8 cellular contexts compared by ENCODE assay signal in the genomic region with DNA sequence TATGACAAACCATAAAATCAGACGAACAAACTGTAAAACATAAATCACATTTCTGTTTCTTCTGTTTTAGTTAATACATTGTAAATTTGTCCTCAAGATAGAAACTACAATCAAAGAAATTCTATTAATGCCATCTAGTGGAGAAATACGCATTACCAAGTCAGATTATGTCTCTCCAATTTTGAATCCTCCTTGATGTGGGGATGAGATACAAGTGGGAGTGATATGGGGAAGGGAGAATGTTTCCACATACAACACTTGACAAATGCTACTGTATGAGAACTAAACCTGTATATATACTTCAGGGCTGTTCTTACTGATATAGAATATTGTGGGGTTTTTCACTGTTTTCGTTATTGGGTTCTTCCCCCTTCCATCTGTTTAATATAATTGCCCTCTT. TPM values are rescaled to one million over a fixed set of nuclear protein-coding genes. Genes with fewer than 3 reads are reported as not detected.
DNase-seq lines count a peak whose midpoint lies in the region; ATAC-seq and TF ChIP-seq lines count a peak whose summit lies in the region.

No MANE protein-coding gene starts in this region.

- no peaks in the 10 kb centered on the region for H3K9me3 ChIP-seq in suprapubic skin

- TF ChIP-seq POLR2A in suprapubic skin (IDR thresholded peaks at IDR 0.05) = no peak

- no peaks in the 10 kb centered on the region for H3K36me3 ChIP-seq in suprapubic skin

- H3K4me3 Mint-ChIP-seq in stimulated activated memory B cell treated with anti-CD40 and anti-IgM and Interleukin-4, amounts not matched to agents 10 μg/mL and 1 μg/mL and 100 μg/mL, for 72 hours = no peak overlapping the region
- no peak overlapping the region for H3K4me3 Mint-ChIP-seq in activated T-helper 2 cell treated with anti-CD3 and anti-CD28 coated beads, Interferon-gamma antibody, Interleukin-2, Interleukin-4, amounts not matched to agents 10 μg/mL and 5 μg/mL and 100 μg/mL, durations not matched to agents 14 hours and 24 hours and 36 hours (ENCODE audit: low read depth)

- TF ChIP-seq CTCF in GM12872 (IDR thresholded peaks at IDR 0.05; ENCODE audit: insufficient read depth, low read depth, low read length) (0 out of 3 replicates have a peak, but pooled peaks have one; percentile 23), epithelial cell of proximal tubule (conservative IDR thresholded peaks at IDR 0.05; ENCODE audit: low read depth, low read length) (peak; percentile 51), suprapubic skin (IDR thresholded peaks at IDR 0.05) (peak; percentile 7 to 19)

- peak; percentile 6 for DNase-seq in A172 (ENCODE audit: low spot score)
- peak; percentile 33 to 55 for DNase-seq in NCI-H526 (lab: John Stamatoyannopoulos, UW)
- DNase-seq in epithelial cell of proximal tubule (ENCODE audit: low read depth) = no peak
- no peak for DNase-seq in suprapubic skin (ENCODE audit: low spot score in 2 of 2)
- DNase-seq in activated T-helper 2 cell treated with anti-CD3 and anti-CD28 coated beads, Interferon-gamma antibody, Interleukin-2, Interleukin-4, amounts not matched to agents 10 μg/mL and 5 μg/mL and 100 μg/mL, durations not matched to agents 14 hours and 24 hours and 36 hours (ENCODE audit: low spot score) = no peak

- H3K9me3 Mint-ChIP-seq in stimulated activated memory B cell treated with anti-CD40 and anti-IgM and Interleukin-4, amounts not matched to agents 10 μg/mL and 1 μg/mL and 100 μg/mL, for 72 hours = no peaks in the 10 kb centered on the region
- H3K9me3 Mint-ChIP-seq in activated T-helper 2 cell treated with anti-CD3 and anti-CD28 coated beads, Interferon-gamma antibody, Interleukin-2, Interleukin-4, amounts not matched to agents 10 μg/mL and 5 μg/mL and 100 μg/mL, durations not matched to agents 14 hours and 24 hours and 36 hours = no peaks in the 10 kb centered on the region

- 32% methylated on average over 3 of the region's 3 CpGs for WGBS in suprapubic skin

- H3K36me3 Mint-ChIP-seq in stimulated activated memory B cell treated with anti-CD40 and anti-IgM and Interleukin-4, amounts not matched to agents 10 μg/mL and 1 μg/mL and 100 μg/mL, for 72 hours = no peaks in the 10 kb centered on the region
- no peaks in the 10 kb centered on the region for H3K36me3 Mint-ChIP-seq in activated T-helper 2 cell treated with anti-CD3 and anti-CD28 coated beads, Interferon-gamma antibody, Interleukin-2, Interleukin-4, amounts not matched to agents 10 μg/mL and 5 μg/mL and 100 μg/mL, durations not matched to agents 14 hours and 24 hours and 36 hours (ENCODE audit: low read depth)

- H3K27ac Mint-ChIP-seq in stimulated activated memory B cell treated with anti-CD40 and anti-IgM and Interleukin-4, amounts not matched to agents 10 μg/mL and 1 μg/mL and 100 μg/mL, for 72 hours = no peak overlapping the region
- H3K27ac Mint-ChIP-seq in activated T-helper 2 cell treated with anti-CD3 and anti-CD28 coated beads, Interferon-gamma antibody, Interleukin-2, Interleukin-4, amounts not matched to agents 10 μg/mL and 5 μg/mL and 100 μg/mL, durations not matched to agents 14 hours and 24 hours and 36 hours = no peak overlapping the region

- ATAC-seq in HG03159 (IDR thresholded peaks at IDR 0.05; ENCODE audit: unreplicated experiment) = no peak
- no peak for ATAC-seq in stimulated activated memory B cell treated with anti-CD40 and anti-IgM and Interleukin-4, amounts not matched to agents 10 μg/mL and 1 μg/mL and 100 μg/mL, for 72 hours

- H3K27me3 Mint-ChIP-seq in stimulated activated memory B cell treated with anti-CD40 and anti-IgM and Interleukin-4, amounts not matched to agents 10 μg/mL and 1 μg/mL and 100 μg/mL, for 72 hours = peaks cover 70% of the 10 kb centered on the region
- peaks cover 60% of the 10 kb centered on the region for H3K27me3 Mint-ChIP-seq in activated T-helper 2 cell treated with anti-CD3 and anti-CD28 coated beads, Interferon-gamma antibody, Interleukin-2, Interleukin-4, amounts not matched to agents 10 μg/mL and 5 μg/mL and 100 μg/mL, durations not matched to agents 14 hours and 24 hours and 36 hours (ENCODE audit: low read depth)

- no peak overlapping the region for H3K27ac ChIP-seq in suprapubic skin

- no peaks in the 10 kb centered on the region for H3K4me1 ChIP-seq in suprapubic skin

- intact Hi-C loops in activated T-helper 2 cell treated with anti-CD3 and anti-CD28 coated beads, Interferon-gamma antibody, Interleukin-2, Interleukin-4, amounts not matched to agents 10 μg/mL and 5 μg/mL and 100 μg/mL, durations not matched to agents 14 hours and 24 hours and 36 hours (cut with micrococcal nuclease) = loop anchor here (5.0 kb wide), 2 partner anchors 120 to 525 kb away; no protein-coding TSS in a partner anchor

- H3K4me3 ChIP-seq in epithelial cell of proximal tubule (ENCODE audit: low read depth, low read length) = no peak overlapping the region
- H3K4me3 ChIP-seq in suprapubic skin = no peak overlapping the region

- H3K27me3 ChIP-seq in suprapubic skin = peaks cover 7% of the 10 kb centered on the region

- no peak for TF ChIP-seq EP300 in suprapubic skin (IDR thresholded peaks at IDR 0.05)

- peaks cover 7% of the 10 kb centered on the region for H3K4me1 Mint-ChIP-seq in stimulated activated memory B cell treated with anti-CD40 and anti-IgM and Interleukin-4, amounts not matched to agents 10 μg/mL and 1 μg/mL and 100 μg/mL, for 72 hours
- peaks cover 2% of the 10 kb centered on the region for H3K4me1 Mint-ChIP-seq in activated T-helper 2 cell treated with anti-CD3 and anti-CD28 coated beads, Interferon-gamma antibody, Interleukin-2, Interleukin-4, amounts not matched to agents 10 μg/mL and 5 μg/mL and 100 μg/mL, durations not matched to agents 14 hours and 24 hours and 36 hours (ENCODE audit: low read depth)

RNA-seq across cellular contexts. Expression of a gene that starts 2.6 kb away (rescaled TPM):
- total RNA-seq in A172 (2014; rRNA removed; shearing (Covaris generic)) = not detected in 2 replicates
- 0.17 and 0.94 TPM in 2 replicates for total RNA-seq in epithelial cell of proximal tubule
- 1 to 10 TPM in 1 of 4 donors, not detected in 3; 1.0 TPM for total RNA-seq in suprapubic skin
- total RNA-seq in activated T-helper 2 cell treated with anti-CD3 and anti-CD28 coated beads, Interferon-gamma antibody, Interleukin-2, Interleukin-4, amounts not matched to agents 10 μg/mL and 5 μg/mL and 100 μg/mL, durations not matched to agents 14 hours and 24 hours and 36 hours = not detected in 2 replicates

Comparison
In these comparisons a context has a peak if more than half of its experiments do, and no peak if none do; other contexts are left out.
1. DNase-seq: peak in A172 (single experiment) and NCI-H526 (2 of 2); none in epithelial cell of proximal tubule (single experiment), suprapubic skin (0 of 2) and activated T-helper 2 cell treated with anti-CD3 and anti-CD28 coated beads, Interferon-gamma antibody, Interleukin-2, Interleukin-4, amounts not matched to agents 10 μg/mL and 5 μg/mL and 100 μg/mL, durations not matched to agents 14 hours and 24 hours and 36 hours (single experiment).
2. Peak in every context shown above with its lines, with median percentiles within 50 percentile points of each other: CTCF ChIP-seq.